Comparison of ENCODE assay signal across 8 cellular contexts in genomic region chr2:177799531-177799930, GRCh38.
DNase-seq lines count a peak whose midpoint lies in the region; ATAC-seq and TF ChIP-seq lines count a peak whose summit lies in the region.

No MANE protein-coding gene starts in this region.

- peak; percentile 2 for DNase-seq in activated CD8-positive, alpha-beta T cell treated with anti-CD3 and anti-CD28 coated beads for 36 hours
- DNase-seq in activated CD8-positive, alpha-beta T cell treated with anti-CD3 and anti-CD28 coated beads, Interleukin-2, amount 10 ng/mL, durations not matched to agents 7 days and 5 days, result no peak
- DNase-seq in NCI-H1694 treated with DMSO at 0.1 percent for 48 hours (lab: John Stamatoyannopoulos, UW) (peak; percentile 42), cardiac fibroblast (ENCODE audit: low read depth in 2 of 2) (peak; percentile 2 to 23)
- DNase-seq in activated effector memory CD4-positive, alpha-beta T cell treated with Interleukin-2 at 50 U/mL for 16 hours, result no peak
- no peak for DNase-seq in activated T-helper 2 cell treated with anti-CD3 and anti-CD28 coated beads, Interferon-gamma antibody, Interleukin-2, Interleukin-4, amounts not matched to agents 10 μg/mL and 5 μg/mL and 100 μg/mL, durations not matched to agents 14 hours and 24 hours and 36 hours (ENCODE audit: low spot score)

- H3K36me3 Mint-ChIP-seq in activated CD8-positive, alpha-beta T cell treated with anti-CD3 and anti-CD28 coated beads for 36 hours (ENCODE audit: low read depth), result no peaks in the 10 kb centered on the region
- H3K36me3 Mint-ChIP-seq in activated CD8-positive, alpha-beta T cell treated with anti-CD3 and anti-CD28 coated beads, Interleukin-2, amount 10 ng/mL, durations not matched to agents 7 days and 5 days (ENCODE audit: low read depth), result no peaks in the 10 kb centered on the region
- no peaks in the 10 kb centered on the region for H3K36me3 Mint-ChIP-seq in nephron (ENCODE audit: low read depth)
- H3K36me3 Mint-ChIP-seq in activated T-helper 2 cell treated with anti-CD3 and anti-CD28 coated beads, Interferon-gamma antibody, Interleukin-2, Interleukin-4, amounts not matched to agents 10 μg/mL and 5 μg/mL and 100 μg/mL, durations not matched to agents 14 hours and 24 hours and 36 hours (ENCODE audit: low read depth), result no peaks in the 10 kb centered on the region

- TF ChIP-seq CTCF in activated CD8-positive, alpha-beta T cell treated with anti-CD3 and anti-CD28 coated beads for 36 hours (IDR thresholded peaks at IDR 0.05), result peak; percentile 26
- peak; percentile 21 for TF ChIP-seq CTCF in cardiac fibroblast (IDR thresholded peaks at IDR 0.05; ENCODE audit: low read depth, low read length)
- peak; percentile 47 to 61 (median 52) for TF ChIP-seq CTCF in nephron (IDR thresholded peaks at IDR 0.05; ENCODE audit: unreplicated experiment in 3 of 3)

- no peaks in the 10 kb centered on the region for H3K4me1 Mint-ChIP-seq in activated CD8-positive, alpha-beta T cell treated with anti-CD3 and anti-CD28 coated beads for 36 hours (ENCODE audit: low read depth)
- no peaks in the 10 kb centered on the region for H3K4me1 Mint-ChIP-seq in activated CD8-positive, alpha-beta T cell treated with anti-CD3 and anti-CD28 coated beads, Interleukin-2, amount 10 ng/mL, durations not matched to agents 7 days and 5 days (ENCODE audit: low read depth)
- no peaks in the 10 kb centered on the region for H3K4me1 Mint-ChIP-seq in nephron
- H3K4me1 Mint-ChIP-seq in activated T-helper 2 cell treated with anti-CD3 and anti-CD28 coated beads, Interferon-gamma antibody, Interleukin-2, Interleukin-4, amounts not matched to agents 10 μg/mL and 5 μg/mL and 100 μg/mL, durations not matched to agents 14 hours and 24 hours and 36 hours (ENCODE audit: low read depth), result no peaks in the 10 kb centered on the region

- peaks cover 10% of the 10 kb centered on the region for H3K27me3 Mint-ChIP-seq in activated CD8-positive, alpha-beta T cell treated with anti-CD3 and anti-CD28 coated beads for 36 hours
- H3K27me3 Mint-ChIP-seq in activated CD8-positive, alpha-beta T cell treated with anti-CD3 and anti-CD28 coated beads, Interleukin-2, amount 10 ng/mL, durations not matched to agents 7 days and 5 days (ENCODE audit: low read depth), result peaks cover 35% of the 10 kb centered on the region
- H3K27me3 Mint-ChIP-seq in nephron (ENCODE audit: low read depth), result no peaks in the 10 kb centered on the region
- peaks cover 38% of the 10 kb centered on the region for H3K27me3 Mint-ChIP-seq in activated T-helper 2 cell treated with anti-CD3 and anti-CD28 coated beads, Interferon-gamma antibody, Interleukin-2, Interleukin-4, amounts not matched to agents 10 μg/mL and 5 μg/mL and 100 μg/mL, durations not matched to agents 14 hours and 24 hours and 36 hours (ENCODE audit: low read depth)

- ATAC-seq in activated CD8-positive, alpha-beta T cell treated with anti-CD3 and anti-CD28 coated beads for 36 hours, result no peak
- no peak for ATAC-seq in activated CD8-positive, alpha-beta T cell treated with anti-CD3 and anti-CD28 coated beads, Interleukin-2, amount 10 ng/mL, durations not matched to agents 7 days and 5 days
- no peak for ATAC-seq in GM21723 (IDR thresholded peaks at IDR 0.05; ENCODE audit: unreplicated experiment)

- intact Hi-C loops in activated CD8-positive, alpha-beta T cell treated with anti-CD3 and anti-CD28 coated beads for 36 hours (cut with micrococcal nuclease), result no loop called here
- intact Hi-C loops in activated T-helper 2 cell treated with anti-CD3 and anti-CD28 coated beads, Interferon-gamma antibody, Interleukin-2, Interleukin-4, amounts not matched to agents 10 μg/mL and 5 μg/mL and 100 μg/mL, durations not matched to agents 14 hours and 24 hours and 36 hours (cut with micrococcal nuclease), result no loop called here

- no peak overlapping the region for H3K27ac Mint-ChIP-seq in activated CD8-positive, alpha-beta T cell treated with anti-CD3 and anti-CD28 coated beads for 36 hours
- H3K27ac Mint-ChIP-seq in activated CD8-positive, alpha-beta T cell treated with anti-CD3 and anti-CD28 coated beads, Interleukin-2, amount 10 ng/mL, durations not matched to agents 7 days and 5 days, result no peak overlapping the region
- H3K27ac Mint-ChIP-seq in nephron, result no peak overlapping the region
- no peak overlapping the region for H3K27ac Mint-ChIP-seq in activated T-helper 2 cell treated with anti-CD3 and anti-CD28 coated beads, Interferon-gamma antibody, Interleukin-2, Interleukin-4, amounts not matched to agents 10 μg/mL and 5 μg/mL and 100 μg/mL, durations not matched to agents 14 hours and 24 hours and 36 hours

- no peak overlapping the region for H3K4me3 Mint-ChIP-seq in activated CD8-positive, alpha-beta T cell treated with anti-CD3 and anti-CD28 coated beads for 36 hours
- H3K4me3 Mint-ChIP-seq in activated CD8-positive, alpha-beta T cell treated with anti-CD3 and anti-CD28 coated beads, Interleukin-2, amount 10 ng/mL, durations not matched to agents 7 days and 5 days, result no peak overlapping the region
- H3K4me3 Mint-ChIP-seq in nephron, result no peak overlapping the region
- no peak overlapping the region for H3K4me3 Mint-ChIP-seq in activated T-helper 2 cell treated with anti-CD3 and anti-CD28 coated beads, Interferon-gamma antibody, Interleukin-2, Interleukin-4, amounts not matched to agents 10 μg/mL and 5 μg/mL and 100 μg/mL, durations not matched to agents 14 hours and 24 hours and 36 hours (ENCODE audit: low read depth)

- no peaks in the 10 kb centered on the region for H3K9me3 Mint-ChIP-seq in activated CD8-positive, alpha-beta T cell treated with anti-CD3 and anti-CD28 coated beads for 36 hours
- H3K9me3 Mint-ChIP-seq in activated CD8-positive, alpha-beta T cell treated with anti-CD3 and anti-CD28 coated beads, Interleukin-2, amount 10 ng/mL, durations not matched to agents 7 days and 5 days (ENCODE audit: insufficient read depth), result no peaks in the 10 kb centered on the region
- no peaks in the 10 kb centered on the region for H3K9me3 Mint-ChIP-seq in nephron
- no peaks in the 10 kb centered on the region for H3K9me3 Mint-ChIP-seq in activated T-helper 2 cell treated with anti-CD3 and anti-CD28 coated beads, Interferon-gamma antibody, Interleukin-2, Interleukin-4, amounts not matched to agents 10 μg/mL and 5 μg/mL and 100 μg/mL, durations not matched to agents 14 hours and 24 hours and 36 hours

- POLR2A ChIA-PET in activated CD8-positive, alpha-beta T cell treated with anti-CD3 and anti-CD28 coated beads for 36 hours (lab: Charles Lee), result no interaction called here
- POLR2A ChIA-PET in activated CD8-positive, alpha-beta T cell treated with anti-CD3 and anti-CD28 coated beads, Interleukin-2, amount 10 ng/mL, durations not matched to agents 7 days and 5 days (lab: Charles Lee), result interaction anchor here (0.7 kb wide), 1 partner anchor 25 kb away, joined by 3 read pairs; no protein-coding TSS in a partner anchor

- H3K4me3 ChIP-seq in cardiac fibroblast (replicated peaks in 1 of 2; ENCODE audit: low read depth in 2 of 2, low read length in 2 of 2), result no peak overlapping the region

- CTCF ChIA-PET in activated CD8-positive, alpha-beta T cell treated with anti-CD3 and anti-CD28 coated beads for 36 hours (lab: Charles Lee), result interaction anchor here (1.0 kb wide), 2 partner anchors 10 to 12 kb away, joined by 3 to 5 read pairs; no protein-coding TSS in a partner anchor
- CTCF ChIA-PET in activated CD8-positive, alpha-beta T cell treated with anti-CD3 and anti-CD28 coated beads, Interleukin-2, amount 10 ng/mL, durations not matched to agents 7 days and 5 days (lab: Charles Lee), result interaction anchor here (0.7 kb wide), 2 partner anchors 10 to 27 kb away, joined by 3 to 4 read pairs; no protein-coding TSS in a partner anchor

Comparison
In these comparisons a context has a peak if more than half of its experiments do, and no peak if none do; other contexts are left out.
1. DNase-seq: peak in activated CD8-positive, alpha-beta T cell treated with anti-CD3 and anti-CD28 coated beads for 36 hours (single experiment), NCI-H1694 treated with DMSO at 0.1 percent for 48 hours (single experiment) and cardiac fibroblast (2 of 2); none in activated CD8-positive, alpha-beta T cell treated with anti-CD3 and anti-CD28 coated beads, Interleukin-2, amount 10 ng/mL, durations not matched to agents 7 days and 5 days (single experiment), activated effector memory CD4-positive, alpha-beta T cell treated with Interleukin-2 at 50 U/mL for 16 hours (single experiment) and activated T-helper 2 cell treated with anti-CD3 and anti-CD28 coated beads, Interferon-gamma antibody, Interleukin-2, Interleukin-4, amounts not matched to agents 10 μg/mL and 5 μg/mL and 100 μg/mL, durations not matched to agents 14 hours and 24 hours and 36 hours (single experiment).
2. Peak in every context shown above with its lines, with median percentiles within 50 percentile points of each other: CTCF ChIP-seq.